14 cellular contexts compared by ENCODE assay signal in the genomic region with DNA sequence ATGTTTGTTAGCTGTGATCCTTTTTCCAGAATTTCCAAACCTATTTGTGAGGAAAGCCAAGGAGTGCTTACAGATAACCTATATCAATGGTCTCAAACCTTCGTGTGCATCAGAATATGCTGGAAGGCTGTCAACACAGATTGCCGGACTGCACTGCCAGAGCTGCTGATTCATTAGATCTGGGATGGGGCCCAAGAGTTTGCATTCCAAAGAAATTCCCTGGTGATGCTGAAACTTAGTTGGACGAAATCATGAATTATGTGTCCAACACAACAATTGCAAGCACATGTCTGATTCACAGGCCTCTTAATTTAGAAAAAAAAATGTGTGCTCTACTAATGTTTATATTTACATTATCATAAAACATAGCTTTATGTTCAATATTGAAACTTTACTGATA.
DNase-seq lines count a peak whose midpoint lies in the region; ATAC-seq and TF ChIP-seq lines count a peak whose summit lies in the region.
"Had no signal": no experiment of that assay in that cellular context is flagged by ENCODE, and none has a peak within 500 bp of the region (broad histone marks: within the 10 kb centered on the region; RNA-seq: fewer than 3 reads in every experiment).

No MANE protein-coding gene starts in this region.

- H3K9me3 ChIP-seq in transverse colon, result no peaks in the 10 kb centered on the region
- H3K9me3 ChIP-seq: esophagus squamous epithelium had no signal

- WGBS in transverse colon (ENCODE audit: low coverage in 1 of 2), 2 donors, result 44% methylated on average over 3 of the region's 3 CpGs; no CpG with 5 or more reads in 1 of the 2 donors

- peaks cover 42% of the 10 kb centered on the region for H3K4me1 Mint-ChIP-seq in chondrocyte (ENCODE audit: low read depth)
- H3K4me1 Mint-ChIP-seq: B cell, GM23338 had no signal

- H3K27me3 ChIP-seq in transverse colon, result no peaks in the 10 kb centered on the region
- H3K27me3 ChIP-seq: brain microvascular endothelial cell, esophagus squamous epithelium had no signal

- ATAC-seq in GM21447 (IDR thresholded peaks at IDR 0.05; ENCODE audit: unreplicated experiment), result no peak
- ATAC-seq: GM23338 had no signal

- H3K36me3 ChIP-seq in transverse colon, result no peaks in the 10 kb centered on the region
- H3K36me3 ChIP-seq: brain microvascular endothelial cell, esophagus squamous epithelium had no signal

- H3K4me1 ChIP-seq in transverse colon, result no peaks in the 10 kb centered on the region
- H3K4me1 ChIP-seq: esophagus squamous epithelium had no signal

- no peak overlapping the region for H3K27ac ChIP-seq in transverse colon
- H3K27ac ChIP-seq: brain microvascular endothelial cell, esophagus squamous epithelium, VCaP had no signal

- H3K27me3 Mint-ChIP-seq in chondrocyte (ENCODE audit: low read depth), result no peaks in the 10 kb centered on the region
- H3K27me3 Mint-ChIP-seq: B cell had no signal

- H3K4me3 Mint-ChIP-seq in chondrocyte (ENCODE audit: unreplicated experiment), result no peak overlapping the region
- H3K4me3 Mint-ChIP-seq: B cell, GM23338 had no signal

- DNase-seq in ACHN (peak; percentile 64), HS-5 (ENCODE audit: low read depth) (peak; percentile 63), chondrocyte (ENCODE audit: low spot score) (no peak), kidney tubule cell (ENCODE audit: low spot score) (peak; percentile 26), NCI-H2171 treated with DMSO at 0.1 percent for 48 hours (lab: John Stamatoyannopoulos, UW) (no peak), transverse colon (no peak), NCI-H1105 treated with DMSO at 0.1 percent for 48 hours (lab: John Stamatoyannopoulos, UW) (no peak)
- DNase-seq: brain microvascular endothelial cell, esophagus squamous epithelium, RPMI8226 had no signal

- H3K9me3 Mint-ChIP-seq in chondrocyte (ENCODE audit: low read depth), result peaks cover 5% of the 10 kb centered on the region

- H3K4me3 ChIP-seq in transverse colon, result no peak overlapping the region
- H3K4me3 ChIP-seq: esophagus squamous epithelium, GM23338 had no signal

- peak overlapping the region; percentile 36 for H3K27ac Mint-ChIP-seq in chondrocyte (ENCODE audit: unreplicated experiment)
- H3K27ac Mint-ChIP-seq: B cell, GM23338 had no signal

- TF ChIP-seq POLR2A in transverse colon (IDR thresholded peaks at IDR 0.05), result no peak

- TF ChIP-seq EP300 in transverse colon (IDR thresholded peaks at IDR 0.05; ENCODE audit: low read depth), result no peak

- in situ Hi-C loops in ACHN (cut with HindIII; ENCODE audit: low pct_ligation_motif_present, low pct_unique_long_range_greater_than_20kb, low sequenced_read_pairs), result no loop called here
- in situ Hi-C loops in transverse colon (cut with MboI; ENCODE audit: low pct_ligation_motif_present in 1 of 4, low pct_unique_long_range_greater_than_20kb in 1 of 4, low sequenced_read_pairs in 3 of 4), result no loop called here

- intact Hi-C loops in transverse colon (cut with DNase I; ENCODE audit: low total_unique reads), result no loop called here

- no peaks in the 10 kb centered on the region for H3K36me3 Mint-ChIP-seq in chondrocyte (ENCODE audit: low read depth)

- no peak for TF ChIP-seq CTCF in chondrocyte (IDR thresholded peaks at IDR 0.05)
- no peak for TF ChIP-seq CTCF in transverse colon (IDR thresholded peaks at IDR 0.05)

Comparison
In these comparisons a context has a peak if more than half of its experiments do, and no peak if none do; other contexts are left out.
1. DNase-seq: peak in ACHN (single experiment), HS-5 (single experiment) and kidney tubule cell (single experiment); none in chondrocyte (single experiment), NCI-H2171 treated with DMSO at 0.1 percent for 48 hours (single experiment), transverse colon (single experiment) and NCI-H1105 treated with DMSO at 0.1 percent for 48 hours (single experiment).